1 cellular context compared by ENCODE assay signal in genomic region chr22:49889071-49889470, GRCh38.
TF ChIP-seq lines count a peak whose summit lies in the region.

No MANE protein-coding gene starts in this region.

TF ChIP-seq in HepG2, 621 proteins besides CTCF, POLR2A, EP300 and RAD21 (continued from another document):
- TF ChIP-seq PRMT3 (CRISPR knock-in tag; IDR thresholded peaks at IDR 0.05; ENCODE audit: borderline replicate concordance, low read depth), result no peak
- no peak for TF ChIP-seq KMT2B (CRISPR knock-in tag; IDR thresholded peaks at IDR 0.05)
- no peak for TF ChIP-seq ZNF607 (CRISPR knock-in tag; IDR thresholded peaks at IDR 0.05; ENCODE audit: borderline replicate concordance)
- no peak for TF ChIP-seq TBX3 (IDR thresholded peaks at IDR 0.05; ENCODE audit: borderline replicate concordance)
- no peak for TF ChIP-seq YEATS4 (CRISPR knock-in tag; IDR thresholded peaks at IDR 0.05; ENCODE audit: borderline replicate concordance)
- TF ChIP-seq GZF1 (CRISPR knock-in tag; IDR thresholded peaks at IDR 0.05), result no peak
- TF ChIP-seq MED1 (CRISPR knock-in tag; IDR thresholded peaks at IDR 0.05), result no peak
- TF ChIP-seq MXD4 (CRISPR knock-in tag; IDR thresholded peaks at IDR 0.05), result no peak
- no peak for TF ChIP-seq THAP7 (CRISPR knock-in tag; IDR thresholded peaks at IDR 0.05)
- TF ChIP-seq ZNF615 (CRISPR knock-in tag; IDR thresholded peaks at IDR 0.05; ENCODE audit: borderline replicate concordance), result no peak
- TF ChIP-seq MIER2 (CRISPR knock-in tag; IDR thresholded peaks at IDR 0.05), result no peak
- no peak for TF ChIP-seq PPARG (CRISPR knock-in tag; conservative IDR thresholded peaks at IDR 0.05)
- TF ChIP-seq ZNF773 (CRISPR knock-in tag; IDR thresholded peaks at IDR 0.05; ENCODE audit: borderline replicate concordance), result no peak
- no peak for TF ChIP-seq ZNF101 (CRISPR knock-in tag; IDR thresholded peaks at IDR 0.05; ENCODE audit: borderline replicate concordance, low read depth)
- no peak for TF ChIP-seq ZNF652 (CRISPR knock-in tag; IDR thresholded peaks at IDR 0.05; ENCODE audit: borderline replicate concordance, low read depth)
- no peak for TF ChIP-seq ZFX (CRISPR knock-in tag; IDR thresholded peaks at IDR 0.05; ENCODE audit: low read depth)
- TF ChIP-seq ZNF143 (CRISPR knock-in tag; IDR thresholded peaks at IDR 0.05), result no peak
- no peak for TF ChIP-seq HDAC1 (CRISPR knock-in tag; IDR thresholded peaks at IDR 0.05)
